Comparison of ENCODE assay signal across 8 cellular contexts in genomic region chr1:4652631-4653327, GRCh38. TPM values are rescaled to one million over a fixed set of nuclear protein-coding genes. Genes with fewer than 3 reads are reported as not detected.
DNase-seq lines count a peak whose midpoint lies in the region; ATAC-seq and TF ChIP-seq lines count a peak whose summit lies in the region.

No MANE protein-coding gene starts in this region.

- no peaks in the 10 kb centered on the region for H3K36me3 ChIP-seq in body of pancreas (replicated peaks in 1 of 2; ENCODE audit: insufficient read depth in 1 of 2, low read depth in 2 of 2)
- H3K36me3 ChIP-seq in kidney epithelial cell (ENCODE audit: control insufficient read depth, insufficient read depth, low read length), result no peaks in the 10 kb centered on the region

- no peak overlapping the region for H3K27ac ChIP-seq in body of pancreas

- no peaks in the 10 kb centered on the region for H3K9me3 ChIP-seq in body of pancreas

- intact Hi-C loops in body of pancreas (cut with DNase I), result no loop called here

- H3K27me3 ChIP-seq in body of pancreas (peaks cover 0 to 13% of the 10 kb centered on the region in 2 donors), kidney epithelial cell (ENCODE audit: control insufficient read depth, insufficient read depth, low read length) (peaks cover 38% of the 10 kb centered on the region)

- TF ChIP-seq POLR2A in body of pancreas (IDR thresholded peaks at IDR 0.05), result no peak

- DNase-seq in GM03348 (ENCODE audit: low spot score), result peak; percentile 89
- peak; percentile 67 for DNase-seq in HT1080 (ENCODE audit: low read depth)
- peak; percentile 43 for DNase-seq in UCSD-AML1 (lab: John Stamatoyannopoulos, UW; ENCODE audit: unreplicated experiment)
- peak; percentile 41 to 61 (median 57) for DNase-seq in body of pancreas
- no peak for DNase-seq in kidney epithelial cell (ENCODE audit: low read depth)
- DNase-seq in stimulated activated CD4-positive, alpha-beta T cell treated with anti-CD3 and anti-CD28 coated beads, Interleukin-4, amount 100 ng/mL, for 1 hour, result peak; percentile 66

- WGBS in body of pancreas, 2 donors, result 0 to 16% methylated on average over 9 to 31 of the region's 31 CpGs

- H3K4me3 ChIP-seq in body of pancreas (no peak overlapping the region), kidney epithelial cell (ENCODE audit: low read depth, low read length) (no peak overlapping the region)

- peak; percentile 78 to 99 (median 83) for TF ChIP-seq CTCF in body of pancreas (IDR thresholded peaks at IDR 0.05)
- peak; percentile 95 for TF ChIP-seq CTCF in kidney epithelial cell (IDR thresholded peaks at IDR 0.05; ENCODE audit: insufficient read depth, low read length, poor library complexity, severe bottlenecking)

- H3K4me1 ChIP-seq in body of pancreas, result peaks cover 25% of the 10 kb centered on the region

- ATAC-seq in body of pancreas, result peak; percentile 70
- no peak for ATAC-seq in GM21526 (IDR thresholded peaks at IDR 0.05; ENCODE audit: low FRiP score, unreplicated experiment)
- ATAC-seq in HG03025 (IDR thresholded peaks at IDR 0.05; ENCODE audit: low FRiP score, unreplicated experiment), result no peak

RNA-seq across cellular contexts. Expression of gene AJAP1, which starts 1.6 kb away (rescaled TPM):
- 26.1 and 26.4 TPM in 2 replicates for total RNA-seq in HT1080 (2014; rRNA removed; shearing (Covaris generic))
- 16.6 and 19.0 TPM in 2 replicates for polyA plus RNA-seq in HT1080 (2015; cell fraction: cytosol; rRNA removed)
- polyA plus RNA-seq in HT1080 (2015; cell fraction: nucleus; rRNA removed), result 12.6 and 14.5 TPM in 2 replicates
- total RNA-seq in body of pancreas, result 1 to 10 TPM in 1 of 2 donors, under 1 TPM in 1; 0.66 to 2.9 TPM
- total RNA-seq in kidney epithelial cell, result 0.67 and 1.1 TPM in 2 replicates
